In genomic region chr20:59932616-59933295, GRCh38 we compare ENCODE assay signal across 14 cellular contexts. TPM values are rescaled to one million over a fixed set of nuclear protein-coding genes. Genes with fewer than 3 reads are reported as not detected.
A peak's percentile ranks its signal among the peaks of the same experiment; 100 is the strongest.
DNase-seq lines count a peak whose midpoint lies in the region; ATAC-seq and TF ChIP-seq lines count a peak whose summit lies in the region.
"Had no signal": no experiment of that assay in that cellular context is flagged by ENCODE, and none has a peak within 500 bp of the region (broad histone marks: within the 10 kb centered on the region; RNA-seq: fewer than 3 reads in every experiment).

No MANE protein-coding gene starts in this region.

- no peaks in the 10 kb centered on the region for H3K27me3 Mint-ChIP-seq in activated naive CD4-positive, alpha-beta T cell treated with anti-CD3 and anti-CD28 coated beads, Interleukin-2, amount 50 U/mL, for 24 hours
- peaks cover 8% of the 10 kb centered on the region for H3K27me3 Mint-ChIP-seq in activated CD8-positive, alpha-beta T cell treated with anti-CD3 and anti-CD28 coated beads, Interleukin-2, amount 10 ng/mL, durations not matched to agents 7 days and 5 days (ENCODE audit: low read depth)

- H3K4me3 ChIP-seq in lower lobe of right lung (peak overlapping the region; percentile 68), thoracic aorta (peak overlapping the region; percentile 90)
- H3K4me3 ChIP-seq: SJCRH30 had no signal

- TF ChIP-seq CTCF in lower lobe of right lung (IDR thresholded peaks at IDR 0.05) (no peak), thoracic aorta (IDR thresholded peaks at IDR 0.05) (no peak)

- DNase-seq in activated naive CD4-positive, alpha-beta T cell (lab: John Stamatoyannopoulos, UW), result no peak
- no peak for DNase-seq in activated CD8-positive, alpha-beta T cell treated with anti-CD3 and anti-CD28 coated beads, Interleukin-2, amount 10 ng/mL, durations not matched to agents 7 days and 5 days
- DNase-seq in lower lobe of right lung (peak; percentile 47), thoracic aorta (ENCODE audit: low spot score) (no peak), HUDEP-2 (lab: John Stamatoyannopoulos, UW; ENCODE audit: unreplicated experiment in 76 of 76) (no peak)
- DNase-seq: AML-193, GF-D8, mesendoderm, NCI-H524 treated with DMSO at 0.1 percent for 48 hours, SJCRH30 had no signal

- H3K4me1 ChIP-seq in lower lobe of right lung (peaks cover 11% of the 10 kb centered on the region), thoracic aorta (ENCODE audit: control insufficient read depth in 1 of 2, low read depth in 2 of 2) (peaks cover under 1 to 13% of the 10 kb centered on the region in 2 donors)

- peaks cover 26% of the 10 kb centered on the region for H3K4me1 Mint-ChIP-seq in activated naive CD4-positive, alpha-beta T cell treated with anti-CD3 and anti-CD28 coated beads, Interleukin-2, amount 50 U/mL, for 24 hours
- H3K4me1 Mint-ChIP-seq in activated CD8-positive, alpha-beta T cell treated with anti-CD3 and anti-CD28 coated beads, Interleukin-2, amount 10 ng/mL, durations not matched to agents 7 days and 5 days (ENCODE audit: low read depth), result peaks cover 13% of the 10 kb centered on the region

- CTCF ChIA-PET in activated CD8-positive, alpha-beta T cell treated with anti-CD3 and anti-CD28 coated beads, Interleukin-2, amount 10 ng/mL, durations not matched to agents 7 days and 5 days (lab: Charles Lee), result interaction anchor here (4.3 kb wide), 1 partner anchor 16 kb away, joined by 39 read pairs; no protein-coding TSS in a partner anchor

- ATAC-seq in activated CD8-positive, alpha-beta T cell treated with anti-CD3 and anti-CD28 coated beads, Interleukin-2, amount 10 ng/mL, durations not matched to agents 7 days and 5 days, result no peak
- ATAC-seq in lower lobe of right lung (no peak), thoracic aorta (ENCODE audit: insufficient number of reproducible peaks, low FRiP score, low read depth) (no peak), HG02798 (IDR thresholded peaks at IDR 0.05; ENCODE audit: poor library complexity, unreplicated experiment) (no peak), HG03280 (IDR thresholded peaks at IDR 0.05; ENCODE audit: unreplicated experiment) (no peak)

- no peaks in the 10 kb centered on the region for H3K9me3 Mint-ChIP-seq in activated naive CD4-positive, alpha-beta T cell treated with anti-CD3 and anti-CD28 coated beads, Interleukin-2, amount 50 U/mL, for 24 hours
- no peaks in the 10 kb centered on the region for H3K9me3 Mint-ChIP-seq in activated CD8-positive, alpha-beta T cell treated with anti-CD3 and anti-CD28 coated beads, Interleukin-2, amount 10 ng/mL, durations not matched to agents 7 days and 5 days (ENCODE audit: insufficient read depth)

- H3K27ac Mint-ChIP-seq in activated naive CD4-positive, alpha-beta T cell treated with anti-CD3 and anti-CD28 coated beads, Interleukin-2, amount 50 U/mL, for 24 hours, result no peak overlapping the region
- H3K27ac Mint-ChIP-seq in activated CD8-positive, alpha-beta T cell treated with anti-CD3 and anti-CD28 coated beads, Interleukin-2, amount 10 ng/mL, durations not matched to agents 7 days and 5 days, result no peak overlapping the region

- H3K36me3 ChIP-seq in lower lobe of right lung (no peaks in the 10 kb centered on the region), thoracic aorta (no peaks in the 10 kb centered on the region)
- H3K36me3 ChIP-seq: SJCRH30 had no signal

- POLR2A ChIA-PET in activated CD8-positive, alpha-beta T cell treated with anti-CD3 and anti-CD28 coated beads, Interleukin-2, amount 10 ng/mL, durations not matched to agents 7 days and 5 days (lab: Charles Lee), result no interaction called here

- intact Hi-C loops in lower lobe of right lung (cut with DNase I), result no loop called here

- peaks cover 1% of the 10 kb centered on the region for H3K36me3 Mint-ChIP-seq in activated naive CD4-positive, alpha-beta T cell treated with anti-CD3 and anti-CD28 coated beads, Interleukin-2, amount 50 U/mL, for 24 hours
- H3K36me3 Mint-ChIP-seq in activated CD8-positive, alpha-beta T cell treated with anti-CD3 and anti-CD28 coated beads, Interleukin-2, amount 10 ng/mL, durations not matched to agents 7 days and 5 days (ENCODE audit: low read depth), result peaks cover 4% of the 10 kb centered on the region

- H3K9me3 ChIP-seq in lower lobe of right lung (no peaks in the 10 kb centered on the region), thoracic aorta (no peaks in the 10 kb centered on the region)
- H3K9me3 ChIP-seq: SJCRH30 had no signal

- H3K27me3 ChIP-seq in lower lobe of right lung (ENCODE audit: low read depth) (no peaks in the 10 kb centered on the region), thoracic aorta (replicated peaks; ENCODE audit: insufficient read depth) (no peaks in the 10 kb centered on the region)
- H3K27me3 ChIP-seq: hepatocyte, SJCRH30 had no signal

- H3K27ac ChIP-seq in lower lobe of right lung, result no peak overlapping the region
- H3K27ac ChIP-seq in thoracic aorta, result no peak overlapping the region
- H3K27ac ChIP-seq: SJCRH30 had no signal

- H3K4me3 Mint-ChIP-seq in activated naive CD4-positive, alpha-beta T cell treated with anti-CD3 and anti-CD28 coated beads, Interleukin-2, amount 50 U/mL, for 24 hours, result peak overlapping the region; percentile 59
- peak overlapping the region; percentile 57 for H3K4me3 Mint-ChIP-seq in activated CD8-positive, alpha-beta T cell treated with anti-CD3 and anti-CD28 coated beads, Interleukin-2, amount 10 ng/mL, durations not matched to agents 7 days and 5 days

RNA-seq across cellular contexts. Expression of gene SYCP2, which starts 0.7 kb away (rescaled TPM):
- total RNA-seq in activated CD8-positive, alpha-beta T cell treated with anti-CD3 and anti-CD28 coated beads, Interleukin-2, amount 10 ng/mL, durations not matched to agents 7 days and 5 days, result 1 to 10 TPM; 6.5 to 6.6 TPM
- total RNA-seq in lower lobe of right lung, result 3.5 TPM
- under 1 TPM; 0.71 to 0.95 TPM for total RNA-seq in thoracic aorta

RNA-seq across cellular contexts. Expression of gene PPP1R3D, which starts 7.3 kb away (rescaled TPM):
- total RNA-seq in activated CD8-positive, alpha-beta T cell treated with anti-CD3 and anti-CD28 coated beads, Interleukin-2, amount 10 ng/mL, durations not matched to agents 7 days and 5 days, result 1 to 10 TPM; 6.7 TPM
- total RNA-seq in lower lobe of right lung (12.1 TPM), thoracic aorta (10 to 100 TPM; 10.5 to 13.0 TPM)

RNA-seq across cellular contexts. Expression of gene FAM217B, which starts 7.4 kb away (rescaled TPM):
- total RNA-seq in activated CD8-positive, alpha-beta T cell treated with anti-CD3 and anti-CD28 coated beads, Interleukin-2, amount 10 ng/mL, durations not matched to agents 7 days and 5 days, result 10 to 100 TPM; 27.0 to 32.5 TPM
- total RNA-seq in lower lobe of right lung (26.8 TPM), thoracic aorta (10 to 100 TPM; 11.9 to 15.4 TPM)

RNA-seq across cellular contexts. Expression of gene CDH26, which starts 25.5 kb away (rescaled TPM):
- total RNA-seq in activated CD8-positive, alpha-beta T cell treated with anti-CD3 and anti-CD28 coated beads, Interleukin-2, amount 10 ng/mL, durations not matched to agents 7 days and 5 days, result under 1 TPM; 0.26 to 0.34 TPM
- total RNA-seq in lower lobe of right lung, result 8.4 TPM
- total RNA-seq in thoracic aorta, result 1 to 10 TPM; 2.3 to 2.5 TPM
